In genomic region chr1:50271968-50272578, GRCh38 we compare ENCODE assay signal across 9 cellular contexts.
A peak's percentile ranks its signal among the peaks of the same experiment; 100 is the strongest.
DNase-seq lines count a peak whose midpoint lies in the region; ATAC-seq, FAIRE-seq and TF ChIP-seq lines count a peak whose summit lies in the region.
"Had no signal": no experiment of that assay in that cellular context is flagged by ENCODE, and none has a peak within 500 bp of the region (broad histone marks: within the 10 kb centered on the region; RNA-seq: fewer than 3 reads in every experiment).

No MANE protein-coding gene starts in this region.

- POLR2A ChIA-PET in GM12878 (lab: Charles Lee), result no interaction called here

- TF ChIP-seq RAD21 in GM12878 (IDR thresholded peaks at IDR 0.05; ENCODE audit: insufficient read depth, low read depth, low read length), result peak; percentile 59

- RAD21 ChIA-PET in GM12878 (lab: Charles Lee; ENCODE audit: unreplicated experiment), result no interaction called here

- in situ Hi-C loops in GM12878 (cut with MboI), result no loop called here

- H3K9me2 ChIP-seq in GM23338 (ENCODE audit: insufficient read depth), result no peaks in the 10 kb centered on the region

- no peak overlapping the region for H3K4me2 ChIP-seq in GM23338
- no peak overlapping the region for H3K4me2 ChIP-seq in GM12878 (ENCODE audit: control insufficient read depth, insufficient read depth)

- H3K9me3 Mint-ChIP-seq in GM23338, result no peaks in the 10 kb centered on the region
- H3K9me3 Mint-ChIP-seq: CD8-positive, alpha-beta T cell had no signal

- no peaks in the 10 kb centered on the region for H3K9me3 ChIP-seq in GM12878 (replicated peaks; ENCODE audit: control insufficient read depth, insufficient read depth, low read length)

- no peaks in the 10 kb centered on the region for H3K36me3 ChIP-seq in GM23338 (ENCODE audit: insufficient read depth)
- H3K36me3 ChIP-seq in GM12878 (ENCODE audit: control insufficient read depth in 2 of 2, insufficient read depth in 2 of 2, low read length in 1 of 2), result no peaks in the 10 kb centered on the region

- no peak overlapping the region for H3K27ac Mint-ChIP-seq in GM23338
- H3K27ac Mint-ChIP-seq: CD8-positive, alpha-beta T cell had no signal

- TF ChIP-seq POLR2A in GM12878 (IDR thresholded peaks at IDR 0.05; ENCODE audit: low read depth, low read length), result no peak

- H3K9ac ChIP-seq in GM12878 (ENCODE audit: control insufficient read depth, insufficient read depth, low read length), result no peak overlapping the region

- H3K36me3 Mint-ChIP-seq in GM23338 (ENCODE audit: low read depth), result no peaks in the 10 kb centered on the region
- H3K36me3 Mint-ChIP-seq: CD8-positive, alpha-beta T cell had no signal

- ATAC-seq in GM23338, result peak; percentile 86
- peak; percentile 90 for ATAC-seq in GM12878
- ATAC-seq in HG02623 (IDR thresholded peaks at IDR 0.05; ENCODE audit: unreplicated experiment), result no peak
- ATAC-seq: CD8-positive, alpha-beta T cell had no signal

- H2AFZ ChIP-seq in GM23338 (no peak overlapping the region), GM12878 (ENCODE audit: control insufficient read depth, low read depth, low read length) (no peak overlapping the region)

- H3K79me2 ChIP-seq in GM23338 (replicated peaks; ENCODE audit: insufficient read depth), result no peaks in the 10 kb centered on the region
- H3K79me2 ChIP-seq in GM12878 (ENCODE audit: control insufficient read depth, insufficient read depth, low read length), result no peaks in the 10 kb centered on the region

- H3K4me3 ChIP-seq in GM23338 (no peak overlapping the region), GM12878 (no peak overlapping the region)

- TF ChIP-seq CTCF in GM23338 (conservative IDR thresholded peaks at IDR 0.05; ENCODE audit: low read depth in 2 of 2), result peak; percentile 86
- peak; percentile 66 to 87 (median 86) for TF ChIP-seq CTCF in GM12878 (IDR thresholded peaks at IDR 0.05 in 2 of 3, conservative IDR thresholded peaks at IDR 0.05 in 1 of 3; ENCODE audit: control insufficient read depth in 2 of 3, extremely low read depth in 1 of 3, insufficient read depth in 1 of 3, low read depth in 3 of 3, low read length in 3 of 3)

- DNase-seq in NCI-H510A treated with DMSO at 0.1 percent for 48 hours (lab: John Stamatoyannopoulos, UW) (peak; percentile 49), NCI-H510A (lab: John Stamatoyannopoulos, UW) (no peak), GM23338 (ENCODE audit: low spot score) (peak; percentile 69), NCI-H2081 (lab: John Stamatoyannopoulos, UW) (peak; percentile 68 to 76), GM12878 (ENCODE audit: low read depth, low spot score) (no peak), kidney tubule cell (ENCODE audit: low spot score) (peak; percentile 32), COR-L47 (lab: John Stamatoyannopoulos, UW) (no peak)

- H3F3A ChIP-seq in GM23338 (replicated peaks; ENCODE audit: low read depth), result no peaks in the 10 kb centered on the region

- no peak for TF ChIP-seq EP300 in GM12878 (IDR thresholded peaks at IDR 0.05; ENCODE audit: borderline replicate concordance in 1 of 2, control insufficient read depth in 1 of 2, low read depth in 2 of 2, low read length in 2 of 2)

- 0% methylated on average over 2 of the region's 2 CpGs for WGBS in GM12878 (ENCODE audit: insufficient coverage, insufficient replicate concordance, low lambda C conversion rate, missing lambda C conversion rate)

- no peak overlapping the region for H3K4me3 Mint-ChIP-seq in GM23338
- H3K4me3 Mint-ChIP-seq: CD8-positive, alpha-beta T cell had no signal

- SMC1A ChIA-PET in GM12878 (lab: Charles Lee; ENCODE audit: uncharacterized antibody, unreplicated experiment), result no interaction called here

- no peak for FAIRE-seq in GM12878 (lab: Jason Lieb, UNC)

- H3K27me3 ChIP-seq in GM23338 (ENCODE audit: insufficient read depth) (no peaks in the 10 kb centered on the region), GM12878 (replicated peaks in 1 of 2; ENCODE audit: control insufficient read depth in 2 of 2, insufficient read depth in 2 of 2, low read length in 1 of 2) (no peaks in the 10 kb centered on the region)

- intact Hi-C loops in GM12878 (cut with micrococcal nuclease; ENCODE audit: unreplicated experiment), result no loop called here

- BruUV-seq in GM12878 (replicated peaks; lab: Mats Ljungman, UMichigan), result no TSS peak

- H4K20me1 ChIP-seq in GM23338 (replicated peaks; ENCODE audit: insufficient read depth) (no peaks in the 10 kb centered on the region; the same call in 1 of the 2 replicates), GM12878 (ENCODE audit: control insufficient read depth, insufficient read depth) (no peaks in the 10 kb centered on the region)

- H3K27me3 Mint-ChIP-seq in GM23338 (ENCODE audit: insufficient read depth, low read depth, poor library complexity), result peaks cover 13% of the 10 kb centered on the region

- CTCF ChIA-PET in GM12878 (lab: Yijun Ruan, JAX), result interaction anchor here (0.5 to 1.6 kb wide), 11 partner anchors 9 to 1419 kb away, joined by 3 to 5 read pairs (median 3); no protein-coding TSS in a partner anchor

- H3K4me1 ChIP-seq in GM23338 (ENCODE audit: insufficient read depth) (peaks cover 26% of the 10 kb centered on the region), GM12878 (ENCODE audit: control insufficient read depth, insufficient read depth, low read length) (no peaks in the 10 kb centered on the region)

- peaks cover 32% of the 10 kb centered on the region for H3K4me1 Mint-ChIP-seq in GM23338

- no peak overlapping the region for H3K27ac ChIP-seq in GM23338 (ENCODE audit: low read depth)
- H3K27ac ChIP-seq in GM12878 (ENCODE audit: control insufficient read depth, insufficient read depth), result no peak overlapping the region

TF ChIP-seq in GM23338, 12 proteins besides CTCF, POLR2A, EP300 and RAD21 (continues in another document):
- TF ChIP-seq POLR2AphosphoS5 (IDR thresholded peaks at IDR 0.05; ENCODE audit: low read depth) (no peak), EZH2phosphoT487 (IDR thresholded peaks at IDR 0.05; ENCODE audit: unreplicated experiment) (no peak), NANOG (IDR thresholded peaks at IDR 0.05; ENCODE audit: borderline replicate concordance) (no peak), ETS1 (IDR thresholded peaks at IDR 0.05) (no peak), EZH2 (IDR thresholded peaks at IDR 0.05; ENCODE audit: low read depth, unreplicated experiment) (no peak), JUNB (IDR thresholded peaks at IDR 0.05; ENCODE audit: unreplicated experiment) (no peak), ZNF331 (CRISPR knock-in tag; IDR thresholded peaks at IDR 0.05; ENCODE audit: low read depth) (no peak), CREB1 (CRISPR knock-in tag; IDR thresholded peaks at IDR 0.05; ENCODE audit: low read depth) (no peak)

TF ChIP-seq in GM12878, 131 proteins besides CTCF, POLR2A, EP300 and RAD21:
- TF ChIP-seq SMC3 (IDR thresholded peaks at IDR 0.05; ENCODE audit: borderline replicate concordance, low read length) (peak; percentile 40; the same call in 1 of the 2 replicates), MTA3 (IDR thresholded peaks at IDR 0.05; ENCODE audit: borderline replicate concordance, low read length) (no peak)

Comparison
In these comparisons a context has a peak if more than half of its experiments do, and no peak if none do; other contexts are left out.
1. DNase-seq: peak in NCI-H510A treated with DMSO at 0.1 percent for 48 hours (single experiment), GM23338 (single experiment), NCI-H2081 (2 of 2) and kidney tubule cell (single experiment); none in NCI-H510A (single experiment), GM12878 (single experiment) and COR-L47 (single experiment).